1 cellular context compared by ENCODE assay signal in genomic region chr2:96505231-96505889, GRCh38.
TF ChIP-seq lines count a peak whose summit lies in the region.

Gene NEURL3 (minus strand): TSS chr2:96505357. CDS start chr2:96505286, 71 bp downstream.

TF ChIP-seq in SK-N-SH treated with all-trans-retinoic acid at 6 μM for 48 hours, 23 proteins besides CTCF, POLR2A, EP300 and RAD21 (continued from another document):
- TF ChIP-seq POU6F1 (CRISPR knock-in tag; IDR thresholded peaks at IDR 0.05; ENCODE audit: borderline replicate concordance, low read depth) = no peak
- TF ChIP-seq PATZ1 (CRISPR knock-in tag; IDR thresholded peaks at IDR 0.05; ENCODE audit: borderline replicate concordance) = no peak
- TF ChIP-seq SNAI2 (CRISPR knock-in tag; IDR thresholded peaks at IDR 0.05) = no peak
- no peak for TF ChIP-seq ESRRG (CRISPR knock-in tag; IDR thresholded peaks at IDR 0.05)
- TF ChIP-seq RARB (CRISPR knock-in tag; IDR thresholded peaks at IDR 0.05) = no peak
- no peak for TF ChIP-seq TOX (CRISPR knock-in tag; IDR thresholded peaks at IDR 0.05; ENCODE audit: borderline replicate concordance)
- no peak for TF ChIP-seq OSR1 (CRISPR knock-in tag; IDR thresholded peaks at IDR 0.05)
- no peak for TF ChIP-seq ZNF8 (CRISPR knock-in tag; IDR thresholded peaks at IDR 0.05)
- TF ChIP-seq TCF4 (CRISPR knock-in tag; IDR thresholded peaks at IDR 0.05; ENCODE audit: borderline replicate concordance) = no peak
- TF ChIP-seq BACH2 (CRISPR knock-in tag; IDR thresholded peaks at IDR 0.05; ENCODE audit: borderline replicate concordance) = no peak
- no peak for TF ChIP-seq CSDC2 (CRISPR knock-in tag; IDR thresholded peaks at IDR 0.05)
